1 cellular context compared by ENCODE assay signal in the genomic region with DNA sequence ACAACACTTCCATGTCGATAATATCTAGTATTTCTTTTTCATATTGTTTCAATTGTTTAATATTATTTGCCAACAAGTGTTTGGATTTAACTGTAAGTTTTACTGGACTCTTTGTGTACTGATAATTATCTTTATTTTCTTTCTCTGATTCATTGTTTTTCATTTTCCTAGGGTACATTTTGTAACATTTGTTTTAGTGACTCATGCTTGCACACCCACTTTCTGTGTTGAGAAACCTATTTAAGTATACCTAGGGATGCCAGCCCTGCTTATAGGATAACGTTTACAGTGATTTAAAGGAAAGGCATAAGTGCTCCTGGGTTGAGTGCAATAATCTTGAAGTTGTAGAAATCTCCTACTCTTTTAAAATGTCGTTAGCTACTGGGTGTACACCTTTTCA.
TF ChIP-seq lines count a peak whose summit lies in the region.

No MANE protein-coding gene starts in this region.

TF ChIP-seq in HepG2, 621 proteins besides CTCF, POLR2A, EP300 and RAD21 (continued from another document):
- TF ChIP-seq ZNF687 (CRISPR knock-in tag; IDR thresholded peaks at IDR 0.05) (no peak), NFYC (CRISPR knock-in tag; IDR thresholded peaks at IDR 0.05) (no peak), HNRNPH1 (optimal IDR thresholded peaks at IDR 0.05; ENCODE audit: low read depth, low read length) (no peak), ZNF30 (CRISPR knock-in tag; IDR thresholded peaks at IDR 0.05) (no peak), ZNF501 (CRISPR knock-in tag; IDR thresholded peaks at IDR 0.05) (no peak), ZBTB3 (CRISPR knock-in tag; IDR thresholded peaks at IDR 0.05; ENCODE audit: borderline replicate concordance, low read depth) (no peak), KIAA2018 (CRISPR knock-in tag; IDR thresholded peaks at IDR 0.05; ENCODE audit: borderline replicate concordance) (no peak), ZNF629 (CRISPR knock-in tag; conservative IDR thresholded peaks at IDR 0.05) (no peak), ZBTB2 (CRISPR knock-in tag; IDR thresholded peaks at IDR 0.05; ENCODE audit: low read depth) (no peak), FUBP1 (CRISPR knock-in tag; IDR thresholded peaks at IDR 0.05; ENCODE audit: borderline replicate concordance) (no peak), ZNF713 (CRISPR knock-in tag; IDR thresholded peaks at IDR 0.05) (no peak), NR2C2 (CRISPR knock-in tag; IDR thresholded peaks at IDR 0.05; ENCODE audit: borderline replicate concordance) (no peak)
- TF ChIP-seq, protein P1, sequence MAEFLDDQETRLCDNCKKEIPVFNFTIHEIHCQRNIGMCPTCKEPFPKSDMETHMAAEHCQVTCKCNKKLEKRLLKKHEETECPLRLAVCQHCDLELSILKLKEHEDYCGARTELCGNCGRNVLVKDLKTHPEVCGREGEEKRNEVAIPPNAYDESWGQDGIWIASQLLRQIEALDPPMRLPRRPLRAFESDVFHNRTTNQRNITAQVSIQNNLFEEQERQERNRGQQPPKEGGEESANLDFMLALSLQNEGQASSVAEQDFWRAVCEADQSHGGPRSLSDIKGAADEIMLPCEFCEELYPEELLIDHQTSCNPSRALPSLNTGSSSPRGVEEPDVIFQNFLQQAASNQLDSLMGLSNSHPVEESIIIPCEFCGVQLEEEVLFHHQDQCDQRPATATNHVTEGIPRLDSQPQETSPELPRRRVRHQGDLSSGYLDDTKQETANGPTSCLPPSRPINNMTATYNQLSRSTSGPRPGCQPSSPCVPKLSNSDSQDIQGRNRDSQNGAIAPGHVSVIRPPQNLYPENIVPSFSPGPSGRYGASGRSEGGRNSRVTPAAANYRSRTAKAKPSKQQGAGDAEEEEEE (CRISPR knock-in tag; IDR thresholded peaks at IDR 0.05; ENCODE audit: borderline replicate concordance): no peak
- TF ChIP-seq, protein P2, sequence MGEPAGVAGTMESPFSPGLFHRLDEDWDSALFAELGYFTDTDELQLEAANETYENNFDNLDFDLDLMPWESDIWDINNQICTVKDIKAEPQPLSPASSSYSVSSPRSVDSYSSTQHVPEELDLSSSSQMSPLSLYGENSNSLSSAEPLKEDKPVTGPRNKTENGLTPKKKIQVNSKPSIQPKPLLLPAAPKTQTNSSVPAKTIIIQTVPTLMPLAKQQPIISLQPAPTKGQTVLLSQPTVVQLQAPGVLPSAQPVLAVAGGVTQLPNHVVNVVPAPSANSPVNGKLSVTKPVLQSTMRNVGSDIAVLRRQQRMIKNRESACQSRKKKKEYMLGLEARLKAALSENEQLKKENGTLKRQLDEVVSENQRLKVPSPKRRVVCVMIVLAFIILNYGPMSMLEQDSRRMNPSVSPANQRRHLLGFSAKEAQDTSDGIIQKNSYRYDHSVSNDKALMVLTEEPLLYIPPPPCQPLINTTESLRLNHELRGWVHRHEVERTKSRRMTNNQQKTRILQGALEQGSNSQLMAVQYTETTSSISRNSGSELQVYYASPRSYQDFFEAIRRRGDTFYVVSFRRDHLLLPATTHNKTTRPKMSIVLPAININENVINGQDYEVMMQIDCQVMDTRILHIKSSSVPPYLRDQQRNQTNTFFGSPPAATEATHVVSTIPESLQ (CRISPR knock-in tag; conservative IDR thresholded peaks at IDR 0.05): no peak
